18 cellular contexts compared by ENCODE assay signal in genomic region chr1:160800142-160800541, GRCh38. TPM values are rescaled to one million over a fixed set of nuclear protein-coding genes. Genes with fewer than 3 reads are reported as not detected.
DNase-seq lines count a peak whose midpoint lies in the region; ATAC-seq, FAIRE-seq and TF ChIP-seq lines count a peak whose summit lies in the region.
"Had no signal": no experiment of that assay in that cellular context is flagged by ENCODE, and none has a peak within 500 bp of the region (broad histone marks: within the 10 kb centered on the region; RNA-seq: fewer than 3 reads in every experiment).

No MANE protein-coding gene starts in this region.

- WGBS in HepG2 (ENCODE audit: low lambda C conversion rate): 89% methylated on average over 1 of the region's 1 CpG
- 100% methylated on average over 1 of the region's 1 CpG for WGBS in right lobe of liver (ENCODE audit: insufficient coverage, low coverage, low lambda C conversion rate, missing lambda C conversion rate)
- 90% methylated on average over 1 of the region's 1 CpG for WGBS in GM12878 (ENCODE audit: insufficient coverage, insufficient replicate concordance, low lambda C conversion rate, missing lambda C conversion rate)
- WGBS in heart left ventricle, 4 donors: 94 to 99% (median 98%) methylated on average over 1 of the region's 1 CpG

- H3K9ac ChIP-seq in HepG2 (ENCODE audit: insufficient read depth, low read depth, low read length): no peak overlapping the region
- H3K9ac ChIP-seq in GM12878 (ENCODE audit: control insufficient read depth, insufficient read depth, low read length): no peak overlapping the region

- peaks cover 7% of the 10 kb centered on the region for H3K36me3 Mint-ChIP-seq in T-helper 17 cell (ENCODE audit: low read depth)
- peaks cover 28% of the 10 kb centered on the region for H3K36me3 Mint-ChIP-seq in stimulated activated naive CD8-positive, alpha-beta T cell treated with anti-CD3 and anti-CD28 coated beads, Interleukin-15, Interleukin-2, amounts not matched to agents 100 ng/mL and 50 ng/mL, for 24 hours (ENCODE audit: low read depth)
- no peaks in the 10 kb centered on the region for H3K36me3 Mint-ChIP-seq in progenitor cell of endocrine pancreas (ENCODE audit: insufficient read depth)

- peaks cover 65% of the 10 kb centered on the region for H3K4me1 Mint-ChIP-seq in T-helper 17 cell
- peaks cover 91% of the 10 kb centered on the region for H3K4me1 Mint-ChIP-seq in stimulated activated naive CD8-positive, alpha-beta T cell treated with anti-CD3 and anti-CD28 coated beads, Interleukin-15, Interleukin-2, amounts not matched to agents 100 ng/mL and 50 ng/mL, for 24 hours (ENCODE audit: low read depth)
- H3K4me1 Mint-ChIP-seq in progenitor cell of endocrine pancreas (ENCODE audit: low read depth): no peaks in the 10 kb centered on the region

- TF ChIP-seq POLR2A in HepG2 (IDR thresholded peaks at IDR 0.05; ENCODE audit: insufficient read depth in 1 of 2, low read depth in 2 of 2, low read length in 2 of 2) (no peak), right lobe of liver (IDR thresholded peaks at IDR 0.05) (no peak), GM12878 (IDR thresholded peaks at IDR 0.05; ENCODE audit: low read depth, low read length) (no peak), heart left ventricle (IDR thresholded peaks at IDR 0.05) (no peak)

- TF ChIP-seq CTCF in HepG2 (CRISPR knock-in tag; IDR thresholded peaks at IDR 0.05) (no peak), right lobe of liver (IDR thresholded peaks at IDR 0.05) (no peak), GM12878 (IDR thresholded peaks at IDR 0.05 in 2 of 3, conservative IDR thresholded peaks at IDR 0.05 in 1 of 3; ENCODE audit: control insufficient read depth in 2 of 3, extremely low read depth in 1 of 3, insufficient read depth in 1 of 3, low read depth in 3 of 3, low read length in 3 of 3) (no peak), progenitor cell of endocrine pancreas (IDR thresholded peaks at IDR 0.05; ENCODE audit: unreplicated experiment) (no peak), heart left ventricle (IDR thresholded peaks at IDR 0.05) (no peak)

- no peak for TF ChIP-seq EP300 in HepG2 (IDR thresholded peaks at IDR 0.05; ENCODE audit: low read depth in 2 of 2, low read length in 2 of 2)
- no peak for TF ChIP-seq EP300 in HepG2 (CRISPR knock-in tag; IDR thresholded peaks at IDR 0.05; ENCODE audit: borderline replicate concordance)
- no peak for TF ChIP-seq EP300 in GM12878 (IDR thresholded peaks at IDR 0.05; ENCODE audit: borderline replicate concordance in 1 of 2, control insufficient read depth in 1 of 2, low read depth in 2 of 2, low read length in 2 of 2)

- DNase-seq in HepG2 (ENCODE audit: low spot score) (no peak), right lobe of liver (no peak), T-helper 17 cell (no peak), GM12878 (ENCODE audit: low read depth, low spot score) (no peak), progenitor cell of endocrine pancreas (ENCODE audit: low spot score, unreplicated experiment) (no peak), NCI-H1417 (lab: John Stamatoyannopoulos, UW) (no peak), heart left ventricle (no peak)
- DNase-seq: activated CD4-positive, CD25-positive, alpha-beta regulatory T cell treated with anti-CD3 and anti-CD28 coated beads, Interleukin-2, amount 50 U/mL, for 72 hours; cortex of kidney; GF-D8; left ventricle myocardium inferior; NCI-H1694 treated with DMSO at 0.1 percent for 48 hours; NCI-H226 had no signal

- H4K20me1 ChIP-seq in HepG2 (ENCODE audit: insufficient read depth, low read length) (no peaks in the 10 kb centered on the region), GM12878 (ENCODE audit: control insufficient read depth, insufficient read depth) (no peaks in the 10 kb centered on the region)

- FAIRE-seq in HepG2 (lab: Jason Lieb, UNC) (no peak), GM12878 (lab: Jason Lieb, UNC) (no peak)

- H3K9me3 Mint-ChIP-seq in stimulated activated naive CD8-positive, alpha-beta T cell treated with anti-CD3 and anti-CD28 coated beads, Interleukin-15, Interleukin-2, amounts not matched to agents 100 ng/mL and 50 ng/mL, for 24 hours: no peaks in the 10 kb centered on the region
- H3K9me3 Mint-ChIP-seq in progenitor cell of endocrine pancreas (ENCODE audit: low read depth): peaks cover 9% of the 10 kb centered on the region

- no peaks in the 10 kb centered on the region for H3K79me2 ChIP-seq in HepG2 (ENCODE audit: insufficient read depth, low read length)
- H3K79me2 ChIP-seq in GM12878 (ENCODE audit: control insufficient read depth, insufficient read depth, low read length): peaks cover 3% of the 10 kb centered on the region

- no peaks in the 10 kb centered on the region for H3K36me3 ChIP-seq in HepG2 (replicated peaks in 1 of 2; ENCODE audit: control insufficient read depth in 1 of 2, insufficient read depth in 2 of 2, low read length in 2 of 2)
- no peaks in the 10 kb centered on the region for H3K36me3 ChIP-seq in right lobe of liver
- peaks cover 0 to 5% of the 10 kb centered on the region in 2 experiments; a peak in 1 of 4 replicates for H3K36me3 ChIP-seq in GM12878 (ENCODE audit: control insufficient read depth in 2 of 2, insufficient read depth in 2 of 2, low read length in 1 of 2)
- H3K36me3 ChIP-seq in heart left ventricle: no peaks in the 10 kb centered on the region
- H3K36me3 ChIP-seq: left ventricle myocardium inferior, vagina had no signal

- TF ChIP-seq RAD21 in HepG2 (CRISPR knock-in tag; IDR thresholded peaks at IDR 0.05): no peak
- no peak for TF ChIP-seq RAD21 in GM12878 (IDR thresholded peaks at IDR 0.05; ENCODE audit: insufficient read depth, low read depth, low read length)

- no peaks in the 10 kb centered on the region for H3K4me1 ChIP-seq in HepG2 (ENCODE audit: insufficient read depth, low read length)
- no peaks in the 10 kb centered on the region for H3K4me1 ChIP-seq in right lobe of liver
- H3K4me1 ChIP-seq in GM12878 (ENCODE audit: control insufficient read depth, insufficient read depth, low read length): peaks cover 42% of the 10 kb centered on the region
- peaks cover 0 to 9% (median 0%) of the 10 kb centered on the region in 12 donors for H3K4me1 ChIP-seq in heart left ventricle
- H3K4me1 ChIP-seq: left ventricle myocardium inferior, vagina had no signal

- no peak for ATAC-seq in HepG2
- ATAC-seq in right lobe of liver: no peak
- ATAC-seq in T-helper 17 cell: no peak
- ATAC-seq in GM12878: no peak
- no peak for ATAC-seq in heart left ventricle
- ATAC-seq: Right ventricle myocardium inferior had no signal

- H3K4me3 Mint-ChIP-seq in T-helper 17 cell: peak overlapping the region; percentile 95
- peak overlapping the region; percentile 86 for H3K4me3 Mint-ChIP-seq in stimulated activated naive CD8-positive, alpha-beta T cell treated with anti-CD3 and anti-CD28 coated beads, Interleukin-15, Interleukin-2, amounts not matched to agents 100 ng/mL and 50 ng/mL, for 24 hours
- H3K4me3 Mint-ChIP-seq in progenitor cell of endocrine pancreas (ENCODE audit: low read depth): no peak overlapping the region

- H3K27ac Mint-ChIP-seq in T-helper 17 cell (peak overlapping the region; percentile 98), progenitor cell of endocrine pancreas (no peak overlapping the region)
- peak overlapping the region; percentile 91 for H3K27ac Mint-ChIP-seq in stimulated activated naive CD8-positive, alpha-beta T cell treated with anti-CD3 and anti-CD28 coated beads, Interleukin-15, Interleukin-2, amounts not matched to agents 100 ng/mL and 50 ng/mL, for 24 hours

- intact Hi-C loops in HepG2 (cut with micrococcal nuclease; ENCODE audit: unreplicated experiment) (no loop called here), right lobe of liver (cut with DNase I) (no loop called here), GM12878 (cut with micrococcal nuclease; ENCODE audit: unreplicated experiment) (no loop called here), heart left ventricle (cut with DNase I) (no loop called here)

- H3K27me3 Mint-ChIP-seq in T-helper 17 cell (no peaks in the 10 kb centered on the region), progenitor cell of endocrine pancreas (no peaks in the 10 kb centered on the region)
- H3K27me3 Mint-ChIP-seq in stimulated activated naive CD8-positive, alpha-beta T cell treated with anti-CD3 and anti-CD28 coated beads, Interleukin-15, Interleukin-2, amounts not matched to agents 100 ng/mL and 50 ng/mL, for 24 hours: no peaks in the 10 kb centered on the region

- in situ Hi-C loops in HepG2 (cut with HindIII; ENCODE audit: extremely low pct_ligation_motif_present, low pct_unique_long_range_greater_than_20kb) (no loop called here), GM12878 (cut with MboI) (no loop called here)

- H3K27ac ChIP-seq in HepG2 (ENCODE audit: extremely low read length, insufficient read depth, low read length) (no peak overlapping the region), right lobe of liver (no peak overlapping the region), GM12878 (ENCODE audit: control insufficient read depth, insufficient read depth) (no peak overlapping the region), heart left ventricle (no peak overlapping the region)
- H3K27ac ChIP-seq: left ventricle myocardium inferior, vagina had no signal

- H2AFZ ChIP-seq in HepG2 (ENCODE audit: low read length): no peak overlapping the region
- no peak overlapping the region for H2AFZ ChIP-seq in GM12878 (ENCODE audit: control insufficient read depth, low read depth, low read length)

- no TSS peak for BruUV-seq in HepG2 (replicated peaks; lab: Mats Ljungman, UMichigan)
- BruUV-seq in GM12878 (replicated peaks; lab: Mats Ljungman, UMichigan): no TSS peak

- RAD21 ChIA-PET in GM12878 (lab: Charles Lee; ENCODE audit: unreplicated experiment): interaction anchor here (0.9 to 6.8 kb wide), 9 partner anchors 10 to 132 kb away, joined by 3 to 53 read pairs (median 7); partner anchors contain the start of gene CD244

- SMC1A ChIA-PET in GM12878 (lab: Charles Lee; ENCODE audit: uncharacterized antibody, unreplicated experiment): interaction anchor here (0.6 to 7.1 kb wide), 14 partner anchors 8 to 128 kb away, joined by 3 to 86 read pairs (median 4); partner anchors contain the start of gene SLAMF7

- H3K4me3 ChIP-seq in HepG2 (replicated peaks in 1 of 3; ENCODE audit: insufficient read depth in 1 of 3, low read depth in 2 of 3, low read length in 3 of 3): no peak overlapping the region
- H3K4me3 ChIP-seq in right lobe of liver: no peak overlapping the region
- H3K4me3 ChIP-seq in GM12878: 0 out of 2 replicates have a peak overlapping the region, but pooled peaks have one; percentile 19
- H3K4me3 ChIP-seq in heart left ventricle: peak overlapping the region in 1 of 12 donors; percentile 16
- H3K4me3 ChIP-seq: left ventricle myocardium inferior, vagina had no signal

- CTCF ChIA-PET in HepG2 (lab: Yijun Ruan, JAX; ENCODE audit: low intra/inter-chr PET ratio, low total read pairs) (no interaction called here), GM12878 (lab: Yijun Ruan, JAX) (interaction anchor here (1.0 to 9.3 kb wide), 7 partner anchors 10 to 143 kb away, joined by 3 to 192 read pairs (median 5); no protein-coding TSS in a partner anchor)

- H3K4me2 ChIP-seq in HepG2 (ENCODE audit: low read depth, low read length): no peak overlapping the region
- 0 out of 2 replicates have a peak overlapping the region, but pooled peaks have one; percentile 30 for H3K4me2 ChIP-seq in GM12878 (ENCODE audit: control insufficient read depth, insufficient read depth)

- POLR2A ChIA-PET in HepG2 (lab: Yijun Ruan, JAX) (no interaction called here), GM12878 (lab: Charles Lee) (interaction anchor here (1.0 to 3.6 kb wide), 4 partner anchors 10 to 43 kb away, joined by 3 to 28 read pairs (median 12); no protein-coding TSS in a partner anchor)

- H3K9me3 ChIP-seq in HepG2 (ENCODE audit: low read length): no peaks in the 10 kb centered on the region
- H3K9me3 ChIP-seq in right lobe of liver: no peaks in the 10 kb centered on the region
- no peaks in the 10 kb centered on the region for H3K9me3 ChIP-seq in T-helper 17 cell (ENCODE audit: control insufficient read depth, low read length, poor library complexity, severe bottlenecking)
- no peaks in the 10 kb centered on the region; the same call in 1 of the 3 replicates for H3K9me3 ChIP-seq in GM12878 (replicated peaks; ENCODE audit: control insufficient read depth, insufficient read depth, low read length)
- H3K9me3 ChIP-seq in heart left ventricle: peaks cover 0 to 7% (median 0%) of the 10 kb centered on the region in 12 donors
- H3K9me3 ChIP-seq: vagina had no signal

- no peaks in the 10 kb centered on the region; a peak in 1 of 5 replicates for H3K27me3 ChIP-seq in HepG2 (ENCODE audit: control insufficient read depth in 1 of 2, insufficient read depth in 2 of 2, low read length in 2 of 2)
- H3K27me3 ChIP-seq in right lobe of liver: no peaks in the 10 kb centered on the region
- no peaks in the 10 kb centered on the region for H3K27me3 ChIP-seq in GM12878 (replicated peaks in 1 of 2; ENCODE audit: control insufficient read depth in 2 of 2, insufficient read depth in 2 of 2, low read length in 1 of 2)
- no peaks in the 10 kb centered on the region for H3K27me3 ChIP-seq in heart left ventricle
- H3K27me3 ChIP-seq: vagina had no signal

RNA-seq across cellular contexts. Expression of gene LY9, which starts 4.2 kb away (rescaled TPM):
- total RNA-seq in HepG2 (2016; rRNA removed; fragmentation: Illumina TruSeq; extraction: Trizol) (not detected in 2 replicates), right lobe of liver (1 to 10 TPM in 1 of 6 experiments, under 1 TPM in 4, not detected in 1; 0.11 to 1.3 (median 0.37) TPM), T-helper 17 cell (100 to 1,000 TPM in 1 of 2 donors, 10 to 100 TPM in 1; 96.6 to 124 TPM), GM12878 (2014; rRNA removed) (10.7 and 12.5 TPM in 2 replicates), GM12878 (2014; rRNA removed; fragmentation: Illumina TruSeq; extraction: Trizol) (6.6 and 8.0 TPM in 2 replicates), GM12878 (2021) (8.9 and 11.0 TPM in 2 replicates), progenitor cell of endocrine pancreas (not detected in 2 replicates), heart left ventricle (1 to 10 TPM in 1 of 9 donors, under 1 TPM in 4, not detected in 4; 0.06 to 2.5 (median 0.37) TPM)
- total RNA-seq in HepG2 (2016; cell fraction: cytosol; rRNA removed; fragmentation: Illumina TruSeq; extraction: Trizol; ENCODE audit: low read depth): not detected in 2 replicates
- not detected in 2 replicates for total RNA-seq in HepG2 (2016; cell fraction: insoluble cytoplasmic fraction; rRNA removed; fragmentation: Illumina TruSeq; extraction: Trizol)
- total RNA-seq in HepG2 (2016; cell fraction: membrane; rRNA removed; fragmentation: Illumina TruSeq; extraction: Trizol): not detected in 2 replicates
- not detected in 2 replicates for total RNA-seq in HepG2 (2016; cell fraction: nucleus; rRNA removed; fragmentation: Illumina TruSeq; extraction: Trizol)
- polyA plus RNA-seq in HepG2 (2011; rRNA removed) (not detected in 2 replicates), GM12878 (2011; rRNA removed) (11.7 and 13.3 TPM in 2 replicates), GM12878 (2014; fragmentation: Illumina TruSeq; extraction: Trizol) (9.8 and 11.7 TPM in 2 replicates), GM12878 (2014; fragmentation: Nextera tagmentation; extraction: Ambion mirVana) (1 to 10 TPM; 2.7 to 2.8 TPM), GM12878 (2014; rRNA removed) (11.4 and 11.6 TPM in 2 replicates), GM12878 (2016; fragmentation: Nextera tagmentation; extraction: Ambion mirVana) (1 to 10 TPM; 7.4 to 9.1 TPM), heart left ventricle (under 1 TPM in 1 of 2 donors, not detected in 1; 0.18 TPM)
- polyA plus RNA-seq in HepG2 (2011; cell fraction: cytosol; rRNA removed): not detected in 2 replicates
- polyA plus RNA-seq in HepG2 (2011; cell fraction: nucleus; rRNA removed): not detected in 2 replicates
- not detected in 2 replicates for polyA plus RNA-seq in HepG2 (2012)
- not detected in 2 replicates for polyA plus RNA-seq in HepG2 (2016; cell fraction: cytosol; fragmentation: Illumina TruSeq; extraction: Trizol; ENCODE audit: low read depth)
- not detected in 2 replicates for polyA plus RNA-seq in HepG2 (2016; cell fraction: insoluble cytoplasmic fraction; fragmentation: Illumina TruSeq; extraction: Trizol; ENCODE audit: low read depth)
- not detected in 2 replicates for polyA plus RNA-seq in HepG2 (2016; cell fraction: membrane; fragmentation: Illumina TruSeq; extraction: Trizol; ENCODE audit: low read depth)
- not detected in 2 replicates for polyA plus RNA-seq in HepG2 (2016; cell fraction: nucleus; fragmentation: Illumina TruSeq; extraction: Trizol; ENCODE audit: insufficient read depth, low read depth)
- 0.07 TPM in 1 of 2 replicates, not detected in the other for polyA minus RNA-seq in HepG2 (2011; rRNA and poly(A)+ RNA removed; ENCODE audit: low replicate concordance)
- not detected in 2 replicates for polyA minus RNA-seq in HepG2 (2011; cell fraction: cytosol; rRNA and poly(A)+ RNA removed)
- not detected in 2 replicates for polyA minus RNA-seq in HepG2 (2011; cell fraction: nucleus; rRNA and poly(A)+ RNA removed)
- total RNA-seq in GM12878 (2013; cell fraction: nucleolus; rRNA removed): 51.7 and 54.8 TPM in 2 replicates
- 15.9 TPM for polyA plus RNA-seq in GM12878 (2011; ENCODE audit: low read depth)
- polyA plus RNA-seq in GM12878 (2011; cell fraction: cytosol; rRNA removed): 12.8 and 14.6 TPM in 2 replicates
- 11.6 and 16.1 TPM in 2 replicates for polyA plus RNA-seq in GM12878 (2011; cell fraction: nucleus; rRNA removed)
- polyA plus RNA-seq in GM12878 (2012): 16.7 and 24.0 TPM in 2 replicates
- polyA minus RNA-seq in GM12878 (2011; rRNA and poly(A)+ RNA removed): 13.6 and 16.5 TPM in 2 replicates
- 3.5 TPM in 2 replicates for polyA minus RNA-seq in GM12878 (2011; cell fraction: cytosol; rRNA and poly(A)+ RNA removed)
- 10.8 and 12.2 TPM in 2 replicates for polyA minus RNA-seq in GM12878 (2011; cell fraction: nucleus; rRNA and poly(A)+ RNA removed)
- total RNA-seq: left ventricle myocardium inferior, MCF 10A, Right ventricle myocardium inferior had no signal
- polyA plus RNA-seq: AG04450 had no signal
